8 cellular contexts compared by ENCODE assay signal in genomic region chr9:109440797-109441287, GRCh38. TPM values are rescaled to one million over a fixed set of nuclear protein-coding genes. Genes with fewer than 3 reads are reported as not detected.
DNase-seq lines count a peak whose midpoint lies in the region; ATAC-seq and TF ChIP-seq lines count a peak whose summit lies in the region.

No MANE protein-coding gene starts in this region.

- H3K9me3 Mint-ChIP-seq in activated CD4-positive, alpha-beta T cell treated with anti-CD3 and anti-CD28 coated beads for 36 hours (ENCODE audit: low read depth), result no peaks in the 10 kb centered on the region

- WGBS in testis, 2 donors, result 27 to 47% methylated on average over 4 of the region's 4 CpGs

- H3K27ac ChIP-seq in testis, result no peak overlapping the region

- DNase-seq in COLO829 (ENCODE audit: low spot score), result peak; percentile 91
- peak; percentile 59 for DNase-seq in NCI-H226
- peak; percentile 74 for DNase-seq in activated CD4-positive, alpha-beta T cell treated with anti-CD3 and anti-CD28 coated beads for 36 hours
- peak; percentile 88 for DNase-seq in epidermal melanocyte (ENCODE audit: insufficient read length, low spot score)
- DNase-seq in midbrain (lab: John Stamatoyannopoulos, UW), result peak; percentile 71
- DNase-seq in testis, result peak; percentile 50

- peak; percentile 91 for ATAC-seq in GM19372 (IDR thresholded peaks at IDR 0.05; ENCODE audit: low read depth, unreplicated experiment)
- peak; percentile 94 for ATAC-seq in HG03378 (IDR thresholded peaks at IDR 0.05; ENCODE audit: unreplicated experiment)
- ATAC-seq in activated CD4-positive, alpha-beta T cell treated with anti-CD3 and anti-CD28 coated beads for 36 hours, result peak; percentile 99

- CTCF ChIA-PET in activated CD4-positive, alpha-beta T cell treated with anti-CD3 and anti-CD28 coated beads for 36 hours (lab: Charles Lee), result interaction anchor here (0.7 to 7.5 kb wide), 24 partner anchors 9 to 717 kb away, joined by 3 to 80 read pairs (median 4); no protein-coding TSS in a partner anchor

- intact Hi-C loops in activated CD4-positive, alpha-beta T cell treated with anti-CD3 and anti-CD28 coated beads for 36 hours (cut with DNase I, micrococcal nuclease), result loop anchor here (1.0 to 2.0 kb wide), 5 partner anchors 28 to 376 kb away; no protein-coding TSS in a partner anchor
- intact Hi-C loops in testis (cut with DNase I; ENCODE audit: low total_unique reads), result no loop called here

- POLR2A ChIA-PET in activated CD4-positive, alpha-beta T cell treated with anti-CD3 and anti-CD28 coated beads for 36 hours (lab: Charles Lee), result no interaction called here

- no peak for TF ChIP-seq POLR2A in testis (IDR thresholded peaks at IDR 0.05)

- H3K27ac Mint-ChIP-seq in activated CD4-positive, alpha-beta T cell treated with anti-CD3 and anti-CD28 coated beads for 36 hours, result no peak overlapping the region

- no peaks in the 10 kb centered on the region for H3K9me3 ChIP-seq in testis

- no peak overlapping the region for H3K4me3 Mint-ChIP-seq in activated CD4-positive, alpha-beta T cell treated with anti-CD3 and anti-CD28 coated beads for 36 hours

- H3K36me3 ChIP-seq in testis (ENCODE audit: low read depth, missing control alignments), result no peaks in the 10 kb centered on the region

- no peaks in the 10 kb centered on the region for H3K36me3 Mint-ChIP-seq in activated CD4-positive, alpha-beta T cell treated with anti-CD3 and anti-CD28 coated beads for 36 hours (ENCODE audit: low read depth)

- peaks cover 13% of the 10 kb centered on the region for H3K27me3 Mint-ChIP-seq in activated CD4-positive, alpha-beta T cell treated with anti-CD3 and anti-CD28 coated beads for 36 hours

- H3K27me3 ChIP-seq in testis, result no peaks in the 10 kb centered on the region

- no peaks in the 10 kb centered on the region for H3K4me1 ChIP-seq in testis

- peak; percentile 53 to 64 (median 63) for TF ChIP-seq CTCF in testis (IDR thresholded peaks at IDR 0.05)

- H3K4me3 ChIP-seq in testis, result no peak overlapping the region

- peaks cover 15% of the 10 kb centered on the region for H3K4me1 Mint-ChIP-seq in activated CD4-positive, alpha-beta T cell treated with anti-CD3 and anti-CD28 coated beads for 36 hours

RNA-seq across cellular contexts. Expression of gene PTPN3, which starts 57.3 kb away (rescaled TPM):
- total RNA-seq in activated CD4-positive, alpha-beta T cell treated with anti-CD3 and anti-CD28 coated beads for 36 hours, result under 1 TPM; 0.32 to 0.46 TPM
- 1 to 10 TPM; 7.0 to 8.1 TPM for total RNA-seq in testis
- polyA plus RNA-seq in testis (ENCODE audit: insufficient read depth, low read depth, low replicate concordance), result 6.6 TPM

Comparison
In these comparisons a context has a peak if more than half of its experiments do, and no peak if none do; other contexts are left out.
1. RNA of gene PTPN3, which starts 57.3 kb away (total RNA-seq): 7.0 to 8.1 TPM in testis; 0.32 to 0.46 TPM in activated CD4-positive, alpha-beta T cell treated with anti-CD3 and anti-CD28 coated beads for 36 hours; every median in the first group is over 4 times any median in the second.
2. Peak in every context shown above with its lines, with median percentiles within 50 percentile points of each other: DNase-seq and ATAC-seq.